10 cellular contexts compared by ENCODE assay signal in the genomic region with DNA sequence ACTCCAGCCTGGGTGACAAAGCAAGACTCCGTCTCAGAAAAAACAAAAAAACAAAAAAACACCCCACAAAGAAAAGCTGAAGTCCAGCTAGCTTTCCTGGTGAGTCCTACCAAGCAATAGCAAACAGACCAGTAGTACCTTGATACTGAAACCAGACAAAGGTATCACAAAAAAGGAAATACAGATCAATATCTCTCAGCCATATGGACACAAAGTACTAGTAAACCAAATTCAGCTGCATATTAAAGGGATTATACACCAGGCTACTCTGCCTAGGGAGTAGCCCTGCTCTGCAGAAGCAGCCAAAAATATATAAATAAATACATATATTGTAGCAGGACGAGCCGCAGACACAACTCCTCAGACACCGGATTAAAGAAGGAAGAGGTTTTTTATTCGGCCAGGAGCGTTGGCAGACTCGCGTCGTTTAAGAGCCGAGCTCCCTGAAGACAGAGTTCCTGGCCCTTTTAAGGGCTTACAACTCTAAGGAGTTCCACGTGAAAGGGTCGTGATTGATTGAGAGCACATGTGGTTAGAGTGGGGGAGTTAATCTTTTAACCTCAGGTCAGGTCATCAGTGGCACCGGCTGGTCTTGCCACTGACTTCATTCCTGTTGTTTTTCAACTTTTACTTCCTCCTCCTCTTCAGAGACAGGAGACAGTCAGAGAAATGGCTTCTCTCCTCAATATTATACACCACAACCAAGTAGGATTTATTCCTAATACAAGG. TPM values are rescaled to one million over a fixed set of nuclear protein-coding genes. Genes with fewer than 3 reads are reported as not detected.
DNase-seq lines count a peak whose midpoint lies in the region; ATAC-seq, FAIRE-seq and TF ChIP-seq lines count a peak whose summit lies in the region.
"Had no signal": no experiment of that assay in that cellular context is flagged by ENCODE, and none has a peak within 500 bp of the region (broad histone marks: within the 10 kb centered on the region; RNA-seq: fewer than 3 reads in every experiment).

No MANE protein-coding gene starts in this region.

- no peak for TF ChIP-seq POLR2A in spleen (IDR thresholded peaks at IDR 0.05)
- TF ChIP-seq POLR2A in GM12891 (IDR thresholded peaks at IDR 0.05; ENCODE audit: low read depth, low read length): no peak

- H3K4me1 ChIP-seq in hepatocyte (ENCODE audit: insufficient read depth): no peaks in the 10 kb centered on the region
- peaks cover 0 to 15% (median 13%) of the 10 kb centered on the region in 6 donors for H3K4me1 ChIP-seq in spleen

- peak overlapping the region; percentile 29 for H3K4me3 Mint-ChIP-seq in activated CD4-positive, alpha-beta T cell treated with anti-CD3 and anti-CD28 coated beads for 36 hours

- H3K4me2 ChIP-seq in hepatocyte: peak overlapping the region; percentile 63
- H3K4me2 ChIP-seq: PC-9 had no signal

- no peak for DNase-seq in activated CD4-positive, alpha-beta T cell treated with anti-CD3 and anti-CD28 coated beads for 36 hours
- no peak for DNase-seq in activated CD4-positive, alpha-beta T cell treated with anti-CD3 and anti-CD28 coated beads, Interleukin-2, amount 50 U/mL, for 1 hour
- DNase-seq in SK-N-DZ (ENCODE audit: low spot score) (peak; percentile 40), hepatocyte (ENCODE audit: low spot score) (no peak), spleen (peak; percentile 31), NCI-H2081 (lab: John Stamatoyannopoulos, UW) (no peak), GM12891 (ENCODE audit: insufficient read length, low spot score) (no peak), HEK293T (ENCODE audit: extremely low spot score) (no peak)
- DNase-seq: NCI-H1092 treated with DMSO at 0.1 percent for 48 hours, PC-9 had no signal

- no peak for ATAC-seq in activated CD4-positive, alpha-beta T cell treated with anti-CD3 and anti-CD28 coated beads for 36 hours

- no peaks in the 10 kb centered on the region for H3K9me3 ChIP-seq in hepatocyte (ENCODE audit: low read depth)
- no peaks in the 10 kb centered on the region for H3K9me3 ChIP-seq in spleen

- H3K27me3 ChIP-seq in hepatocyte (no peaks in the 10 kb centered on the region), spleen (replicated peaks in 1 of 7) (peaks cover 0 to 8% (median 0%) of the 10 kb centered on the region in 7 donors)

- H3K27ac ChIP-seq in hepatocyte (no peak overlapping the region), spleen (peak overlapping the region in 2 of 8 donors; percentile 61 to 73)
- H3K27ac ChIP-seq: PC-9 had no signal

- H2AFZ ChIP-seq in hepatocyte: peak overlapping the region; percentile 17
- H2AFZ ChIP-seq: PC-9 had no signal

- H3K27ac Mint-ChIP-seq in activated CD4-positive, alpha-beta T cell treated with anti-CD3 and anti-CD28 coated beads for 36 hours: no peak overlapping the region

- no peaks in the 10 kb centered on the region for H4K20me1 ChIP-seq in hepatocyte (ENCODE audit: insufficient read depth, poor library complexity, severe bottlenecking)

- POLR2A ChIA-PET in activated CD4-positive, alpha-beta T cell treated with anti-CD3 and anti-CD28 coated beads for 36 hours (lab: Charles Lee): interaction anchor here (0.5 to 0.6 kb wide), 2 partner anchors 10 to 153 kb away, joined by 3 to 7 read pairs; no protein-coding TSS in a partner anchor
- POLR2A ChIA-PET in HEK293T (lab: Yijun Ruan, JAX): no interaction called here

- peaks cover 8% of the 10 kb centered on the region for H3K4me1 Mint-ChIP-seq in activated CD4-positive, alpha-beta T cell treated with anti-CD3 and anti-CD28 coated beads for 36 hours

- peaks cover 4% of the 10 kb centered on the region for H3K27me3 Mint-ChIP-seq in activated CD4-positive, alpha-beta T cell treated with anti-CD3 and anti-CD28 coated beads for 36 hours

- H3K9me2 ChIP-seq in hepatocyte (replicated peaks; ENCODE audit: insufficient read depth): no peaks in the 10 kb centered on the region

- no peak overlapping the region for H3K4me3 ChIP-seq in hepatocyte
- peak overlapping the region in 6 of 8 donors; percentile 1 to 47 (median 18) for H3K4me3 ChIP-seq in spleen
- H3K4me3 ChIP-seq: PC-9 had no signal

- CTCF ChIA-PET in activated CD4-positive, alpha-beta T cell treated with anti-CD3 and anti-CD28 coated beads for 36 hours (lab: Charles Lee): no interaction called here
- CTCF ChIA-PET in HEK293T (lab: Yijun Ruan, JAX): no interaction called here

- no peaks in the 10 kb centered on the region for H3K9me3 Mint-ChIP-seq in activated CD4-positive, alpha-beta T cell treated with anti-CD3 and anti-CD28 coated beads for 36 hours (ENCODE audit: low read depth)

- TF ChIP-seq CTCF in hepatocyte (IDR thresholded peaks at IDR 0.05; ENCODE audit: poor library complexity): no peak
- no peak for TF ChIP-seq CTCF in spleen (IDR thresholded peaks at IDR 0.05 in 8 of 11, conservative IDR thresholded peaks at IDR 0.05 in 3 of 11)

- WGBS in hepatocyte (ENCODE audit: low lambda C conversion rate, missing lambda C conversion rate): 37% methylated on average over 13 of the region's 13 CpGs
- WGBS in spleen, 5 donors: 5 to 11% (median 10%) methylated on average over 13 of the region's 13 CpGs

- intact Hi-C loops in activated CD4-positive, alpha-beta T cell treated with anti-CD3 and anti-CD28 coated beads for 36 hours (cut with DNase I, micrococcal nuclease): no loop called here
- intact Hi-C loops in spleen (cut with DNase I; ENCODE audit: low total_unique reads): no loop called here

- no peaks in the 10 kb centered on the region for H3K36me3 Mint-ChIP-seq in activated CD4-positive, alpha-beta T cell treated with anti-CD3 and anti-CD28 coated beads for 36 hours (ENCODE audit: low read depth)

- H3K36me3 ChIP-seq in hepatocyte (replicated peaks; ENCODE audit: insufficient read depth, low read depth) (no peaks in the 10 kb centered on the region), spleen (no peaks in the 10 kb centered on the region)

- no peak for FAIRE-seq in GM12891 (lab: Jason Lieb, UNC)

- no peaks in the 10 kb centered on the region for H3K79me2 ChIP-seq in hepatocyte

TF ChIP-seq in GM12891, 5 proteins besides CTCF, POLR2A, EP300 and RAD21:
- no peak for TF ChIP-seq PAX5 (IDR thresholded peaks at IDR 0.05; ENCODE audit: insufficient read depth, low read length, severe bottlenecking)
- TF ChIP-seq POU2F2 (IDR thresholded peaks at IDR 0.05; ENCODE audit: low read depth, low read length): no peak
- TF ChIP-seq POLR2AphosphoS5 (IDR thresholded peaks at IDR 0.05; ENCODE audit: low read depth, low read length): no peak

TF ChIP-seq in HEK293T, 16 proteins besides CTCF, POLR2A, EP300 and RAD21:
- TF ChIP-seq FOXK2 (IDR thresholded peaks at IDR 0.05) (no peak), FOXA1 (IDR thresholded peaks at IDR 0.05) (no peak), BHLHE40 (IDR thresholded peaks at IDR 0.05; ENCODE audit: borderline replicate concordance) (no peak), ELF4 (IDR thresholded peaks at IDR 0.05) (no peak), TARDBP (IDR thresholded peaks at IDR 0.05) (no peak), FOXM1 (IDR thresholded peaks at IDR 0.05; ENCODE audit: borderline replicate concordance) (no peak), HDGF (IDR thresholded peaks at IDR 0.05; ENCODE audit: borderline replicate concordance) (no peak)

RNA-seq across cellular contexts. Expression of gene DTNB, which starts 38.4 kb away (rescaled TPM):
- total RNA-seq in activated CD4-positive, alpha-beta T cell treated with anti-CD3 and anti-CD28 coated beads for 36 hours: 10 to 100 TPM; 17.1 to 33.5 TPM
- polyA plus RNA-seq in SK-N-DZ (2014; cell fraction: cytosol; rRNA removed): 12.9 and 13.8 TPM in 2 replicates
- 13.7 and 15.6 TPM in 2 replicates for polyA plus RNA-seq in SK-N-DZ (2014; cell fraction: nucleus; rRNA removed)
- total RNA-seq in hepatocyte (10.3 and 12.8 TPM in 2 replicates), spleen (10 to 100 TPM; 13.7 to 28.9 (median 23.9) TPM)
- polyA plus RNA-seq in hepatocyte (13.9 and 14.9 TPM in 2 replicates), spleen (1 to 10 TPM; 4.5 to 7.5 (median 5.3) TPM)
- 43.0 TPM for polyA plus RNA-seq in GM12891 (2012; ENCODE audit: low read depth, missing spikeins)

Comparison
In these comparisons a context has a peak if more than half of its experiments do, and no peak if none do; other contexts are left out.
1. DNase-seq: peak in SK-N-DZ (single experiment) and spleen (single experiment); none in activated CD4-positive, alpha-beta T cell treated with anti-CD3 and anti-CD28 coated beads for 36 hours (single experiment), activated CD4-positive, alpha-beta T cell treated with anti-CD3 and anti-CD28 coated beads, Interleukin-2, amount 50 U/mL, for 1 hour (single experiment), hepatocyte (single experiment), NCI-H2081 (0 of 2), GM12891 (single experiment) and HEK293T (single experiment).